8 cellular contexts compared by ENCODE assay signal in genomic region chr11:67483901-67484665, GRCh38. TPM values are rescaled to one million over a fixed set of nuclear protein-coding genes. Genes with fewer than 3 reads are reported as not detected.
A peak's percentile ranks its signal among the peaks of the same experiment; 100 is the strongest.
DNase-seq lines count a peak whose midpoint lies in the region; ATAC-seq, FAIRE-seq and TF ChIP-seq lines count a peak whose summit lies in the region.

No MANE protein-coding gene starts in this region.

- H3K27ac ChIP-seq in BLaER1 (peak overlapping the region; percentile 96), K562 (ENCODE audit: extremely low read depth, low read depth, low read length) (peak overlapping the region; percentile 73; the same call in 1 of the 3 replicates), SJCRH30 (no peak overlapping the region)

- TF ChIP-seq CTCF in K562 (IDR thresholded peaks at IDR 0.05 in 2 of 3, conservative IDR thresholded peaks at IDR 0.05 in 1 of 3; ENCODE audit: insufficient read depth in 2 of 3, low read depth in 1 of 3, low read length in 3 of 3) (no peak), nephron progenitor cell (IDR thresholded peaks at IDR 0.05) (no peak)

- H3K9me3 Mint-ChIP-seq in nephron progenitor cell: peaks cover 8% of the 10 kb centered on the region

- intact Hi-C loops in K562 (cut with micrococcal nuclease): loop anchor here (5.0 kb wide), 1 partner anchor 82 kb away; the partner anchor contains the start of genes PPP1CA and TBC1D10C

- no peak overlapping the region for H3K27ac Mint-ChIP-seq in nephron progenitor cell

- WGBS in K562 (ENCODE audit: insufficient coverage, low coverage, missing lambda C conversion rate): 28% methylated on average over 15 of the region's 15 CpGs

- DNase-seq in NAMALWA (ENCODE audit: low spot score) (peak; percentile 70), K562 (ENCODE audit: extremely low read depth in 1 of 4, low spot score in 3 of 4) (peak in 2 of 4 experiments; percentile 52 to 56), nephron progenitor cell (no peak), SJCRH30 (no peak), nucleus accumbens (lab: John Stamatoyannopoulos, UW) (no peak), T1000 (lab: John Stamatoyannopoulos, UW) (no peak)

- TF ChIP-seq EP300 in K562 (IDR thresholded peaks at IDR 0.05; ENCODE audit: low read length): no peak

- POLR2A ChIA-PET in K562 (lab: Yijun Ruan, JAX): interaction anchor here (0.5 to 0.6 kb wide), 2 partner anchors 122 to 828 kb away, joined by 3 read pairs; no protein-coding TSS in a partner anchor

- TF ChIP-seq RAD21 in K562 (CRISPR knock-in tag; conservative IDR thresholded peaks at IDR 0.05 in 1 of 2, IDR thresholded peaks at IDR 0.05 in 1 of 2): no peak

- ATAC-seq in K562 (no peak), HG03108 (IDR thresholded peaks at IDR 0.05; ENCODE audit: unreplicated experiment) (no peak)

- H3K9ac ChIP-seq in BLaER1: peak overlapping the region; percentile 89
- peak overlapping the region in 1 of 2 experiments; percentile 85; a peak in 3 of 4 replicates for H3K9ac ChIP-seq in K562 (ENCODE audit: insufficient read depth in 1 of 2, low read depth in 2 of 2, low read length in 2 of 2)

- H3K4me2 ChIP-seq in BLaER1 (peak overlapping the region; percentile 97), K562 (ENCODE audit: insufficient read depth, low read length) (peak overlapping the region; percentile 78)

- H3K9me3 ChIP-seq in BLaER1 (no peaks in the 10 kb centered on the region), K562 (replicated peaks; ENCODE audit: control insufficient read depth, insufficient read depth, low read depth, low read length) (no peaks in the 10 kb centered on the region), SJCRH30 (replicated peaks) (no peaks in the 10 kb centered on the region)

- H3K4me3 ChIP-seq in BLaER1: peak overlapping the region; percentile 75
- H3K4me3 ChIP-seq in K562: peak overlapping the region; percentile 49
- no peak overlapping the region for H3K4me3 ChIP-seq in SJCRH30

- peaks cover 48% of the 10 kb centered on the region for H3K4me1 Mint-ChIP-seq in nephron progenitor cell

- CTCF ChIA-PET in K562 (lab: Yijun Ruan, JAX; ENCODE audit: low intra/inter-chr PET ratio): no interaction called here

- no peak overlapping the region for H2AFZ ChIP-seq in K562 (ENCODE audit: low read depth, low read length)

- H4K20me1 ChIP-seq in BLaER1: peaks cover 52% of the 10 kb centered on the region
- H4K20me1 ChIP-seq in K562 (replicated peaks; ENCODE audit: control insufficient read depth, insufficient read depth, low read length): no peaks in the 10 kb centered on the region

- peak; percentile 78 for FAIRE-seq in K562 (lab: Jason Lieb, UNC)

- no peaks in the 10 kb centered on the region for H3K9me1 ChIP-seq in K562 (ENCODE audit: control insufficient read depth, insufficient read depth, low read length)

- peaks cover 45% of the 10 kb centered on the region for H3K4me1 ChIP-seq in BLaER1
- peaks cover 28 to 57% of the 10 kb centered on the region in 2 experiments for H3K4me1 ChIP-seq in K562 (replicated peaks in 1 of 2; ENCODE audit: control insufficient read depth in 2 of 2, insufficient read depth in 2 of 2, low read length in 2 of 2)
- H3K4me1 ChIP-seq in SJCRH30: no peaks in the 10 kb centered on the region

- H3K4me3 Mint-ChIP-seq in nephron progenitor cell: peak overlapping the region; percentile 86

- no peak for TF ChIP-seq POLR2A in K562 (conservative IDR thresholded peaks at IDR 0.05)

- no TSS peak for BruUV-seq in K562 (replicated peaks; lab: Mats Ljungman, UMichigan)

- in situ Hi-C loops in K562 (cut with MboI): no loop called here

- H3K27me3 ChIP-seq in BLaER1 (no peaks in the 10 kb centered on the region), K562 (ENCODE audit: control insufficient read depth in 2 of 2, insufficient read depth in 2 of 2, low read length in 2 of 2) (no peaks in the 10 kb centered on the region), SJCRH30 (no peaks in the 10 kb centered on the region)

- H3K79me2 ChIP-seq in K562 (ENCODE audit: control insufficient read depth, insufficient read depth, low read length): peaks cover 34% of the 10 kb centered on the region

- peaks cover 27% of the 10 kb centered on the region for H3K36me3 ChIP-seq in BLaER1
- peaks cover 18% of the 10 kb centered on the region; the same call in 1 of the 3 replicates for H3K36me3 ChIP-seq in K562 (ENCODE audit: control insufficient read depth, insufficient read depth, low read length)
- no peaks in the 10 kb centered on the region for H3K36me3 ChIP-seq in SJCRH30

- H3K27me3 Mint-ChIP-seq in nephron progenitor cell (ENCODE audit: low read depth, poor library complexity): peaks cover 18% of the 10 kb centered on the region

- peaks cover 15% of the 10 kb centered on the region for H3K36me3 Mint-ChIP-seq in nephron progenitor cell (ENCODE audit: low read depth)

RNA-seq across cellular contexts. Expression of gene AIP, which starts 1.3 kb away (rescaled TPM):
- 16.7 and 49.3 TPM in 2 replicates for total RNA-seq in K562 (2011; cell fraction: chromatin; rRNA removed; ENCODE audit: low replicate concordance)
- total RNA-seq in K562 (2011; cell fraction: nucleolus; rRNA removed): 51.0 and 54.0 TPM in 2 replicates
- total RNA-seq in K562 (2011; cell fraction: nucleoplasm; rRNA removed): 29.5 and 34.8 TPM in 2 replicates
- total RNA-seq in K562 (2014; rRNA removed) (92.5 and 101 TPM in 2 replicates), K562 (2014; rRNA removed; fragmentation: Illumina TruSeq; extraction: Trizol) (16.6 and 37.0 TPM in 2 replicates), K562 (2015; rRNA removed; fragmentation: Illumina TruSeq; extraction: Trizol) (50.3 and 52.7 TPM in 2 replicates), K562 (2021) (71.2 and 78.3 TPM in 2 replicates)
- polyA plus RNA-seq in K562 (2011; rRNA removed) (66.6 and 98.4 TPM in 2 replicates), K562 (2014; fragmentation: Illumina TruSeq; extraction: Trizol) (40.2 and 66.9 TPM in 2 replicates), K562 (2014; fragmentation: Nextera tagmentation; extraction: Ambion mirVana) (10 to 100 TPM in 1 of 2 experiments, 1 to 10 TPM in 1; 5.2 to 16.2 TPM), K562 (2014; rRNA removed) (85.1 and 92.7 TPM in 2 replicates)
- polyA plus RNA-seq in K562 (2011; cell fraction: cytosol; rRNA removed): 124 and 170 TPM in 2 replicates
- 61.0 and 75.7 TPM in 2 replicates for polyA plus RNA-seq in K562 (2011; cell fraction: nucleus; rRNA removed)
- polyA plus RNA-seq in K562 (2012): 81.9 and 121 TPM in 2 replicates
- 43.3 and 59.8 TPM in 2 replicates for polyA minus RNA-seq in K562 (2011; rRNA and poly(A)+ RNA removed)
- polyA minus RNA-seq in K562 (2011; cell fraction: cytosol; rRNA and poly(A)+ RNA removed): 48.4 and 57.2 TPM in 2 replicates
- 22.1 and 26.9 TPM in 2 replicates for polyA minus RNA-seq in K562 (2011; cell fraction: nucleus; rRNA and poly(A)+ RNA removed)
- 39.8 and 45.4 TPM in 2 replicates for total RNA-seq in SJCRH30 (2014; rRNA removed; shearing (Covaris generic))

RNA-seq across cellular contexts. Expression of gene TMEM134, which starts 15.0 kb away (rescaled TPM):
- 5.8 and 18.7 TPM in 2 replicates for total RNA-seq in K562 (2011; cell fraction: chromatin; rRNA removed; ENCODE audit: low replicate concordance)
- total RNA-seq in K562 (2011; cell fraction: nucleolus; rRNA removed): 21.2 and 21.3 TPM in 2 replicates
- total RNA-seq in K562 (2011; cell fraction: nucleoplasm; rRNA removed): 17.5 and 22.7 TPM in 2 replicates
- 10.7 and 23.4 TPM in 2 replicates for total RNA-seq in K562 (2014; rRNA removed)
- total RNA-seq in K562 (2014; rRNA removed; fragmentation: Illumina TruSeq; extraction: Trizol): 1.3 and 1.5 TPM in 2 replicates
- 10.3 and 10.7 TPM in 2 replicates for total RNA-seq in K562 (2015; rRNA removed; fragmentation: Illumina TruSeq; extraction: Trizol)
- 19.2 and 19.3 TPM in 2 replicates for total RNA-seq in K562 (2021)
- polyA plus RNA-seq in K562 (2011; rRNA removed): 17.5 and 26.2 TPM in 2 replicates
- polyA plus RNA-seq in K562 (2011; cell fraction: cytosol; rRNA removed): 79.1 and 131 TPM in 2 replicates
- 43.3 and 53.7 TPM in 2 replicates for polyA plus RNA-seq in K562 (2011; cell fraction: nucleus; rRNA removed)
- 20.0 and 28.2 TPM in 2 replicates for polyA plus RNA-seq in K562 (2012)
- 6.3 and 11.1 TPM in 2 replicates for polyA plus RNA-seq in K562 (2014; fragmentation: Illumina TruSeq; extraction: Trizol)
- 1 to 10 TPM in 1 of 2 experiments, under 1 TPM in 1; 0.63 to 1.4 TPM for polyA plus RNA-seq in K562 (2014; fragmentation: Nextera tagmentation; extraction: Ambion mirVana)
- 48.4 and 58.9 TPM in 2 replicates for polyA plus RNA-seq in K562 (2014; rRNA removed)
- polyA minus RNA-seq in K562 (2011; rRNA and poly(A)+ RNA removed): 1.3 and 2.0 TPM in 2 replicates
- polyA minus RNA-seq in K562 (2011; cell fraction: cytosol; rRNA and poly(A)+ RNA removed): 7.4 and 10.5 TPM in 2 replicates
- 12.4 and 12.8 TPM in 2 replicates for polyA minus RNA-seq in K562 (2011; cell fraction: nucleus; rRNA and poly(A)+ RNA removed)
- 7.6 TPM in 2 replicates for total RNA-seq in SJCRH30 (2014; rRNA removed; shearing (Covaris generic))

RNA-seq across cellular contexts. Expression of gene PITPNM1, which starts 21.1 kb away (rescaled TPM):
- 48.7 and 132 TPM in 2 replicates for total RNA-seq in K562 (2011; cell fraction: chromatin; rRNA removed; ENCODE audit: low replicate concordance)
- total RNA-seq in K562 (2011; cell fraction: nucleolus; rRNA removed): 82.2 and 92.7 TPM in 2 replicates
- total RNA-seq in K562 (2011; cell fraction: nucleoplasm; rRNA removed): 41.5 and 53.5 TPM in 2 replicates
- total RNA-seq in K562 (2014; rRNA removed) (33.6 and 47.6 TPM in 2 replicates), K562 (2014; rRNA removed; fragmentation: Illumina TruSeq; extraction: Trizol) (9.3 and 11.2 TPM in 2 replicates), K562 (2015; rRNA removed; fragmentation: Illumina TruSeq; extraction: Trizol) (17.4 and 17.7 TPM in 2 replicates), K562 (2021) (50.2 and 53.7 TPM in 2 replicates)
- polyA plus RNA-seq in K562 (2011; rRNA removed) (14.7 and 18.8 TPM in 2 replicates), K562 (2014; fragmentation: Illumina TruSeq; extraction: Trizol) (16.0 and 24.4 TPM in 2 replicates), K562 (2014; fragmentation: Nextera tagmentation; extraction: Ambion mirVana) (under 1 TPM; 0.11 to 0.25 TPM), K562 (2014; rRNA removed) (35.0 and 42.3 TPM in 2 replicates)
- polyA plus RNA-seq in K562 (2011; cell fraction: cytosol; rRNA removed): 15.2 and 52.3 TPM in 2 replicates
- 72.4 and 144 TPM in 2 replicates for polyA plus RNA-seq in K562 (2011; cell fraction: nucleus; rRNA removed)
- 24.1 and 32.9 TPM in 2 replicates for polyA plus RNA-seq in K562 (2012)
- 4.8 and 6.9 TPM in 2 replicates for polyA minus RNA-seq in K562 (2011; rRNA and poly(A)+ RNA removed)
- polyA minus RNA-seq in K562 (2011; cell fraction: cytosol; rRNA and poly(A)+ RNA removed): 15.8 and 16.3 TPM in 2 replicates
- polyA minus RNA-seq in K562 (2011; cell fraction: nucleus; rRNA and poly(A)+ RNA removed): 28.3 and 31.1 TPM in 2 replicates
- 7.9 and 9.7 TPM in 2 replicates for total RNA-seq in SJCRH30 (2014; rRNA removed; shearing (Covaris generic))

RNA-seq across cellular contexts. Expression of gene CDK2AP2, which starts 23.9 kb away (rescaled TPM):
- 21.8 and 52.5 TPM in 2 replicates for total RNA-seq in K562 (2011; cell fraction: chromatin; rRNA removed; ENCODE audit: low replicate concordance)
- total RNA-seq in K562 (2011; cell fraction: nucleolus; rRNA removed): 47.5 and 51.3 TPM in 2 replicates
- 24.7 and 43.2 TPM in 2 replicates for total RNA-seq in K562 (2011; cell fraction: nucleoplasm; rRNA removed)
- total RNA-seq in K562 (2014; rRNA removed) (34.6 and 53.3 TPM in 2 replicates), K562 (2014; rRNA removed; fragmentation: Illumina TruSeq; extraction: Trizol) (5.4 and 7.5 TPM in 2 replicates), K562 (2015; rRNA removed; fragmentation: Illumina TruSeq; extraction: Trizol) (21.7 and 22.1 TPM in 2 replicates), K562 (2021) (47.4 and 50.2 TPM in 2 replicates)
- polyA plus RNA-seq in K562 (2011; rRNA removed) (11.4 and 28.8 TPM in 2 replicates), K562 (2014; fragmentation: Illumina TruSeq; extraction: Trizol) (41.5 and 56.9 TPM in 2 replicates), K562 (2014; fragmentation: Nextera tagmentation; extraction: Ambion mirVana) (1 to 10 TPM; 4.4 to 8.4 TPM), K562 (2014; rRNA removed) (34.6 and 37.1 TPM in 2 replicates)
- polyA plus RNA-seq in K562 (2011; cell fraction: cytosol; rRNA removed): 58.0 and 87.1 TPM in 2 replicates
- 48.5 and 50.6 TPM in 2 replicates for polyA plus RNA-seq in K562 (2011; cell fraction: nucleus; rRNA removed)
- polyA plus RNA-seq in K562 (2012): 53.8 and 114 TPM in 2 replicates
- 8.8 and 13.2 TPM in 2 replicates for polyA minus RNA-seq in K562 (2011; rRNA and poly(A)+ RNA removed)
- 28.2 and 40.6 TPM in 2 replicates for polyA minus RNA-seq in K562 (2011; cell fraction: cytosol; rRNA and poly(A)+ RNA removed)
- 15.3 and 30.5 TPM in 2 replicates for polyA minus RNA-seq in K562 (2011; cell fraction: nucleus; rRNA and poly(A)+ RNA removed)
- 15.8 and 15.9 TPM in 2 replicates for total RNA-seq in SJCRH30 (2014; rRNA removed; shearing (Covaris generic))

RNA-seq across cellular contexts. Expression of gene CABP4, which starts 28.9 kb away (rescaled TPM):
- not detected in 2 replicates for total RNA-seq in K562 (2011; cell fraction: chromatin; rRNA removed; ENCODE audit: low replicate concordance)
- total RNA-seq in K562 (2011; cell fraction: nucleolus; rRNA removed): 0.92 TPM in 1 of 2 replicates, not detected in the other
- total RNA-seq in K562 (2011; cell fraction: nucleoplasm; rRNA removed): 1.0 TPM in 1 of 2 replicates, not detected in the other
- total RNA-seq in K562 (2014; rRNA removed): not detected in 2 replicates
- not detected in 2 replicates for total RNA-seq in K562 (2014; rRNA removed; fragmentation: Illumina TruSeq; extraction: Trizol)
- 0.11 TPM in 1 of 2 replicates, not detected in the other for total RNA-seq in K562 (2015; rRNA removed; fragmentation: Illumina TruSeq; extraction: Trizol)
- total RNA-seq in K562 (2021): not detected in 2 replicates
- polyA plus RNA-seq in K562 (2011; rRNA removed): 0.08 TPM in 1 of 2 replicates, not detected in the other
- polyA plus RNA-seq in K562 (2011; cell fraction: cytosol; rRNA removed): 0.16 TPM in 1 of 2 replicates, not detected in the other
- polyA plus RNA-seq in K562 (2011; cell fraction: nucleus; rRNA removed): 0.26 TPM in 1 of 2 replicates, not detected in the other
- polyA plus RNA-seq in K562 (2012): 0.14 and 0.20 TPM in 2 replicates
- not detected in 2 replicates for polyA plus RNA-seq in K562 (2014; fragmentation: Illumina TruSeq; extraction: Trizol)
- not detected for polyA plus RNA-seq in K562 (2014; fragmentation: Nextera tagmentation; extraction: Ambion mirVana)
- polyA plus RNA-seq in K562 (2014; rRNA removed): not detected in 2 replicates
- polyA minus RNA-seq in K562 (2011; rRNA and poly(A)+ RNA removed): not detected in 2 replicates
- not detected in 2 replicates for polyA minus RNA-seq in K562 (2011; cell fraction: cytosol; rRNA and poly(A)+ RNA removed)
- polyA minus RNA-seq in K562 (2011; cell fraction: nucleus; rRNA and poly(A)+ RNA removed): not detected in 2 replicates
- 1.2 and 2.6 TPM in 2 replicates for total RNA-seq in SJCRH30 (2014; rRNA removed; shearing (Covaris generic))
